Comparison of ENCODE assay signal across 16 cellular contexts in genomic region chr1:167544447-167544846, GRCh38. TPM values are rescaled to one million over a fixed set of nuclear protein-coding genes. Genes with fewer than 3 reads are reported as not detected.
DNase-seq lines count a peak whose midpoint lies in the region; ATAC-seq, FAIRE-seq and TF ChIP-seq lines count a peak whose summit lies in the region.
"Had no signal": no experiment of that assay in that cellular context is flagged by ENCODE, and none has a peak within 500 bp of the region (broad histone marks: within the 10 kb centered on the region; RNA-seq: fewer than 3 reads in every experiment).

No MANE protein-coding gene starts in this region.

- H2AFZ ChIP-seq in IMR-90 (replicated peaks; ENCODE audit: low read length, poor library complexity) (no peak overlapping the region), parathyroid adenoma (no peak overlapping the region)

- H3K4me2 ChIP-seq in IMR-90 (ENCODE audit: low read depth, low read length) (no peak overlapping the region), parathyroid adenoma (ENCODE audit: low read length) (peak overlapping the region; percentile 28)

- no peak overlapping the region for H3K56ac ChIP-seq in IMR-90 (ENCODE audit: extremely low read depth, insufficient read depth, low read length)

- H3K4me1 Mint-ChIP-seq in activated T-cell treated with anti-CD3 and anti-CD28 coated beads, Interleukin-2, amount 50 U/mL, for 24 hours (ENCODE audit: low read depth) = peaks cover 40% of the 10 kb centered on the region
- peaks cover 12% of the 10 kb centered on the region for H3K4me1 Mint-ChIP-seq in activated T-cell treated with anti-CD3 and anti-CD28 coated beads, Interleukin-2, amount 50 U/mL, for 4 hours (ENCODE audit: low read depth)
- H3K4me1 Mint-ChIP-seq in activated T-helper 17 cell treated with anti-CD3 and anti-CD28 coated beads, Interleukin-2, amount 50 U/mL, for 72 hours = peaks cover 16% of the 10 kb centered on the region

- TF ChIP-seq RAD21 in IMR-90 (IDR thresholded peaks at IDR 0.05; ENCODE audit: low read length) = no peak

- H4K91ac ChIP-seq in IMR-90 (ENCODE audit: insufficient read depth, low read depth, low read length) = no peak overlapping the region

- H3K4me3 Mint-ChIP-seq in activated T-cell treated with anti-CD3 and anti-CD28 coated beads, Interleukin-2, amount 50 U/mL, for 24 hours = no peak overlapping the region
- no peak overlapping the region for H3K4me3 Mint-ChIP-seq in activated T-cell treated with anti-CD3 and anti-CD28 coated beads, Interleukin-2, amount 50 U/mL, for 4 hours
- no peak overlapping the region for H3K4me3 Mint-ChIP-seq in activated T-helper 17 cell treated with anti-CD3 and anti-CD28 coated beads, Interleukin-2, amount 50 U/mL, for 72 hours
- H3K4me3 Mint-ChIP-seq: nephron had no signal

- H3K4me3 ChIP-seq in IMR-90 (ENCODE audit: insufficient read depth, low read depth, low read length) (no peak overlapping the region), parathyroid adenoma (ENCODE audit: low read depth, low read length) (no peak overlapping the region)
- H3K4me3 ChIP-seq: breast epithelium, left ventricle myocardium inferior, thoracic aorta had no signal

- no peaks in the 10 kb centered on the region for H3K79me1 ChIP-seq in IMR-90 (ENCODE audit: low read depth in 1 of 2, low read length in 2 of 2)

- no peaks in the 10 kb centered on the region for H3K9me3 Mint-ChIP-seq in activated T-cell treated with anti-CD3 and anti-CD28 coated beads, Interleukin-2, amount 50 U/mL, for 24 hours
- H3K9me3 Mint-ChIP-seq in activated T-cell treated with anti-CD3 and anti-CD28 coated beads, Interleukin-2, amount 50 U/mL, for 4 hours = no peaks in the 10 kb centered on the region
- no peaks in the 10 kb centered on the region for H3K9me3 Mint-ChIP-seq in activated T-helper 17 cell treated with anti-CD3 and anti-CD28 coated beads, Interleukin-2, amount 50 U/mL, for 72 hours
- H3K9me3 Mint-ChIP-seq: nephron had no signal

- H3K27me3 ChIP-seq in IMR-90 (ENCODE audit: control insufficient read depth, insufficient read depth, low read length) = peaks cover 2% of the 10 kb centered on the region; the same call in 1 of the 2 replicates
- no peaks in the 10 kb centered on the region for H3K27me3 ChIP-seq in parathyroid adenoma (ENCODE audit: control insufficient read depth, insufficient read depth, low read length)
- H3K27me3 ChIP-seq: breast epithelium had no signal

- H3K27ac Mint-ChIP-seq in activated T-cell treated with anti-CD3 and anti-CD28 coated beads, Interleukin-2, amount 50 U/mL, for 24 hours = peak overlapping the region; percentile 48
- peak overlapping the region; percentile 66 for H3K27ac Mint-ChIP-seq in activated T-helper 17 cell treated with anti-CD3 and anti-CD28 coated beads, Interleukin-2, amount 50 U/mL, for 72 hours
- H3K27ac Mint-ChIP-seq: nephron had no signal

- H3K9ac ChIP-seq in IMR-90 (ENCODE audit: low read depth, low read length) (no peak overlapping the region), parathyroid adenoma (no peak overlapping the region)

- no peak for TF ChIP-seq POLR2A in IMR-90 (IDR thresholded peaks at IDR 0.05; ENCODE audit: low read depth, low read length)

- 0 out of 2 replicates have a peak, but pooled peaks cover 1% of the 10 kb centered on the region for H3K36me3 ChIP-seq in IMR-90 (ENCODE audit: control insufficient read depth, insufficient read depth, low read length)
- H3K36me3 ChIP-seq in parathyroid adenoma (ENCODE audit: control insufficient read depth, insufficient read depth, low read length) = no peaks in the 10 kb centered on the region
- H3K36me3 ChIP-seq: breast epithelium had no signal

- no peak overlapping the region for H4K5ac ChIP-seq in IMR-90 (ENCODE audit: low read depth, low read length)

- DNase-seq in activated T-cell treated with anti-CD3 and anti-CD28 coated beads, Interleukin-2, amount 50 U/mL, for 24 hours = no peak
- DNase-seq in activated T-cell treated with anti-CD3 and anti-CD28 coated beads, Interleukin-2, amount 50 U/mL, for 4 hours = no peak
- no peak for DNase-seq in IMR-90
- no peak for DNase-seq in frontal cortex (ENCODE audit: low spot score in 2 of 2)
- DNase-seq in DMS53 treated with DMSO at 0.1 percent for 48 hours (lab: John Stamatoyannopoulos, UW; ENCODE audit: unreplicated experiment) = no peak
- DNase-seq: activated gamma-delta T cell; effector CD4-positive, alpha-beta T cell; left ventricle myocardium inferior; retina; SHP77 had no signal

- no peak overlapping the region for H2BK15ac ChIP-seq in IMR-90 (ENCODE audit: low read depth, low read length)

- POLR2A ChIA-PET in IMR-90 (lab: Charles Lee; ENCODE audit: unreplicated experiment) = no interaction called here

- no peak for ATAC-seq in activated T-cell treated with anti-CD3 and anti-CD28 coated beads, Interleukin-2, amount 50 U/mL, for 4 hours
- ATAC-seq in IMR-90 (ENCODE audit: low read depth) (no peak), GM18502 (IDR thresholded peaks at IDR 0.05; ENCODE audit: poor library complexity, unreplicated experiment) (no peak)
- peak; percentile 27 for ATAC-seq in activated T-helper 17 cell treated with anti-CD3 and anti-CD28 coated beads, Interleukin-2, amount 50 U/mL, for 72 hours (replicated peaks)

- H3K4me1 ChIP-seq in IMR-90 (ENCODE audit: control insufficient read depth, insufficient read depth, low read length) = peaks cover 3% of the 10 kb centered on the region; the same call in 1 of the 2 replicates
- H3K4me1 ChIP-seq in parathyroid adenoma = no peaks in the 10 kb centered on the region
- H3K4me1 ChIP-seq: breast epithelium had no signal

- H3K27ac ChIP-seq in IMR-90 (ENCODE audit: insufficient read depth, low read length) = no peak overlapping the region
- no peak overlapping the region for H3K27ac ChIP-seq in parathyroid adenoma
- H3K27ac ChIP-seq: left ventricle myocardium inferior, thoracic aorta had no signal

- H2AK9ac ChIP-seq in IMR-90 (replicated peaks; ENCODE audit: low read depth, low read length, poor library complexity) = no peak overlapping the region

- H3K18ac ChIP-seq in IMR-90 (ENCODE audit: low read depth, low read length) = no peak overlapping the region

- H3K36me3 Mint-ChIP-seq in activated T-cell treated with anti-CD3 and anti-CD28 coated beads, Interleukin-2, amount 50 U/mL, for 24 hours (ENCODE audit: low read depth) = peaks cover 48% of the 10 kb centered on the region
- H3K36me3 Mint-ChIP-seq in activated T-cell treated with anti-CD3 and anti-CD28 coated beads, Interleukin-2, amount 50 U/mL, for 4 hours (ENCODE audit: insufficient read depth) = peaks cover 20% of the 10 kb centered on the region
- peaks cover 40% of the 10 kb centered on the region for H3K36me3 Mint-ChIP-seq in activated T-helper 17 cell treated with anti-CD3 and anti-CD28 coated beads, Interleukin-2, amount 50 U/mL, for 72 hours (ENCODE audit: low read depth)

- H2BK120ac ChIP-seq in IMR-90 (ENCODE audit: low read depth, low read length) = no peak overlapping the region

- no peak overlapping the region for H2AK5ac ChIP-seq in IMR-90 (ENCODE audit: low read depth, low read length)

- H4K20me1 ChIP-seq in IMR-90 (ENCODE audit: insufficient read depth, low read length) = no peaks in the 10 kb centered on the region

- no peak overlapping the region for H4K8ac ChIP-seq in IMR-90 (ENCODE audit: low read depth in 2 of 2, low read length in 2 of 2)

- no peaks in the 10 kb centered on the region for H3K27me3 Mint-ChIP-seq in activated T-cell treated with anti-CD3 and anti-CD28 coated beads, Interleukin-2, amount 50 U/mL, for 24 hours
- no peaks in the 10 kb centered on the region for H3K27me3 Mint-ChIP-seq in activated T-cell treated with anti-CD3 and anti-CD28 coated beads, Interleukin-2, amount 50 U/mL, for 4 hours (ENCODE audit: low read depth)
- no peaks in the 10 kb centered on the region for H3K27me3 Mint-ChIP-seq in activated T-helper 17 cell treated with anti-CD3 and anti-CD28 coated beads, Interleukin-2, amount 50 U/mL, for 72 hours

- H3K4ac ChIP-seq in IMR-90 (ENCODE audit: low read depth, low read length) = no peak overlapping the region

- FAIRE-seq in frontal cortex (lab: Jason Lieb, UNC) = no peak

- in situ Hi-C loops in IMR-90 (cut with MboI; ENCODE audit: low sequenced_read_pairs) = no loop called here

- no peak for TF ChIP-seq CTCF in IMR-90 (conservative IDR thresholded peaks at IDR 0.05; ENCODE audit: low read depth, low read length)
- no peak for TF ChIP-seq CTCF in parathyroid adenoma (IDR thresholded peaks at IDR 0.05)

- no peaks in the 10 kb centered on the region for H3K79me2 ChIP-seq in parathyroid adenoma

- H3K9me1 ChIP-seq in IMR-90 (ENCODE audit: insufficient read depth, low read length) = no peaks in the 10 kb centered on the region

- no peak overlapping the region for H2BK20ac ChIP-seq in IMR-90 (ENCODE audit: low read depth, low read length)

- CTCF ChIA-PET in IMR-90 (lab: Yijun Ruan, JAX) = no interaction called here

- intact Hi-C loops in IMR-90 (cut with micrococcal nuclease) = no loop called here

- no peaks in the 10 kb centered on the region for H3K9me3 ChIP-seq in IMR-90 (ENCODE audit: control insufficient read depth, insufficient read depth, low read length)
- H3K9me3 ChIP-seq in parathyroid adenoma (ENCODE audit: control insufficient read depth, low read length) = no peaks in the 10 kb centered on the region
- H3K9me3 ChIP-seq: breast epithelium, left ventricle myocardium inferior, thoracic aorta had no signal

- BruUV-seq in IMR-90 (replicated peaks; lab: Mats Ljungman, UMichigan) = no TSS peak

- H3K23ac ChIP-seq in IMR-90 (ENCODE audit: low read depth, low read length) = no peak overlapping the region

- no peak overlapping the region for H2BK5ac ChIP-seq in IMR-90 (ENCODE audit: low read depth, low read length, poor library complexity, severe bottlenecking)

- H3K14ac ChIP-seq in IMR-90 (replicated peaks; ENCODE audit: low read depth, low read length) = no peak overlapping the region

- dilution Hi-C loops in IMR-90 (cut with HindIII; ENCODE audit: low sequenced_read_pairs, unreplicated experiment) = no loop called here

- 100% methylated on average over 1 of the region's 3 CpGs; no CpG with 5 or more reads in 1 of the 2 experiments for WGBS in IMR-90 (ENCODE audit: extremely low coverage in 2 of 2, insufficient read length in 1 of 2), 2 experiments

RNA-seq across cellular contexts. Expression of gene CREG1, which starts 9.1 kb away (rescaled TPM):
- 10 to 100 TPM; 12.5 to 14.5 (median 14.3) TPM for total RNA-seq in activated T-cell treated with anti-CD3 and anti-CD28 coated beads, Interleukin-2, amount 50 U/mL, for 4 hours
- total RNA-seq in IMR-90 (2012; rRNA removed) = 2.9 and 3.3 TPM in 2 replicates
- polyA plus RNA-seq in IMR-90 (2012; rRNA removed) = 6.3 and 6.4 TPM in 2 replicates
- polyA plus RNA-seq in IMR-90 (2012; cell fraction: cytosol; rRNA removed) = 2.2 and 6.9 TPM in 2 replicates
- 1.8 and 2.5 TPM in 2 replicates for polyA plus RNA-seq in IMR-90 (2012; cell fraction: nucleus; rRNA removed; ENCODE audit: low replicate concordance)
- total RNA-seq in activated T-helper 17 cell treated with anti-CD3 and anti-CD28 coated beads, Interleukin-2, amount 50 U/mL, for 72 hours = 10 to 100 TPM; 10.8 to 13.2 TPM
- total RNA-seq in frontal cortex = 42.4 TPM

RNA-seq across cellular contexts. Expression of gene CD247, which starts 26.1 kb away (rescaled TPM):
- total RNA-seq in activated T-cell treated with anti-CD3 and anti-CD28 coated beads, Interleukin-2, amount 50 U/mL, for 4 hours = 10 to 100 TPM; 63.7 to 93.5 (median 73.2) TPM
- not detected in 2 replicates for total RNA-seq in IMR-90 (2012; rRNA removed)
- polyA plus RNA-seq in IMR-90 (2012; rRNA removed) = not detected in 2 replicates
- polyA plus RNA-seq in IMR-90 (2012; cell fraction: cytosol; rRNA removed) = not detected in 2 replicates
- polyA plus RNA-seq in IMR-90 (2012; cell fraction: nucleus; rRNA removed; ENCODE audit: low replicate concordance) = 0.04 TPM in 1 of 2 replicates, not detected in the other
- 100 to 1,000 TPM; 168 to 217 TPM for total RNA-seq in activated T-helper 17 cell treated with anti-CD3 and anti-CD28 coated beads, Interleukin-2, amount 50 U/mL, for 72 hours
- total RNA-seq in frontal cortex = 1.2 TPM

Comparison
In these comparisons a context has a peak if more than half of its experiments do, and no peak if none do; other contexts are left out.
1. RNA of gene CD247, which starts 26.1 kb away (total RNA-seq): 168 to 217 TPM in activated T-helper 17 cell treated with anti-CD3 and anti-CD28 coated beads, Interleukin-2, amount 50 U/mL, for 72 hours and 63.7 to 93.5 TPM in activated T-cell treated with anti-CD3 and anti-CD28 coated beads, Interleukin-2, amount 50 U/mL, for 4 hours; 1.2 TPM in frontal cortex (single experiment) and not detected in IMR-90; every median in the first group is over 10 times any median in the second.